In the genomic region with DNA sequence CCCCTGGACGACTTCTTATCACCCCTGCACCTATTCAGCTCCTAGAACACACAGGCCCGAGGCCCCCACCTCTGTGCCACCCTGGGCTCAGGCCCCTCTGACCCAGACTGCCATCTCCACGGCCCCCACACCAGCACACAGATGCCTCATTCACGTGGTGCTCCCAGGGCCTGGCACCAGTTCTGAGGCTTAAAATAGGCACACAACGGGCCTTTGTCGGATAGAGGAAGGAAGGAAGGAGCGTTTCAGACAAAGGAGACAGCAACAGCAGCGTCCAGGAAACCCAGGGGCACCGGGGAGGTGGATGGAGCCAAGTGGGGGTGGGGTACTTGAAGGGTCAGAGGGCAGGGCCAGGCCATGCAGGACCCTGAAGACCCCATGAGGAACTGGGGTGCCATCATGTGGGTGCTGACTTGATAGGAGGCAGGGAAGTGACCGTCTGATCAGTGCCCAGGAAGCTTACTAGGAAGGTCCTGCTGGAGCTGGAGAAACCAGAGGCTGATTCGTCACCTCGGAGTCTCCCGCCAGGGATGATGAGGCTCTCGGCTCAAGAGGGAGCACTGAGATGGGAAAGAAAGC, we compare ENCODE assay signal across 13 cellular contexts. TPM values are rescaled to one million over a fixed set of nuclear protein-coding genes. Genes with fewer than 3 reads are reported as not detected.
A peak's percentile ranks its signal among the peaks of the same experiment; 100 is the strongest.
DNase-seq lines count a peak whose midpoint lies in the region; ATAC-seq and TF ChIP-seq lines count a peak whose summit lies in the region.
"Had no signal": no experiment of that assay in that cellular context is flagged by ENCODE, and none has a peak within 500 bp of the region (broad histone marks: within the 10 kb centered on the region; RNA-seq: fewer than 3 reads in every experiment).

No MANE protein-coding gene starts in this region.

- H3K23ac ChIP-seq in trophoblast cell (ENCODE audit: low read length), result no peak overlapping the region

- WGBS in mesodermal cell (ENCODE audit: insufficient coverage in 2 of 2), 2 experiments, result 76 to 83% methylated on average over 12 to 13 of the region's 14 CpGs
- WGBS in upper lobe of left lung, 2 donors, result 24 to 29% methylated on average over 14 of the region's 14 CpGs
- WGBS in trophoblast cell (ENCODE audit: extremely low coverage, insufficient coverage, insufficient read length), result no CpG with 5 or more reads among the region's 14 CpGs

- H3K9me3 ChIP-seq in mesodermal cell (ENCODE audit: control insufficient read depth, low read length) (no peaks in the 10 kb centered on the region), upper lobe of left lung (no peaks in the 10 kb centered on the region), trophoblast cell (ENCODE audit: insufficient read depth, low read depth, low read length) (no peaks in the 10 kb centered on the region)

- H2BK12ac ChIP-seq in trophoblast cell (ENCODE audit: low read length), result no peak overlapping the region

- H2BK120ac ChIP-seq in trophoblast cell (ENCODE audit: insufficient read depth, low read length, poor library complexity), result no peak overlapping the region

- no peaks in the 10 kb centered on the region for H3K79me1 ChIP-seq in trophoblast cell (ENCODE audit: low read length)

- no peak overlapping the region for H3K4me2 ChIP-seq in trophoblast cell (ENCODE audit: low read length)

- H3K9ac ChIP-seq in trophoblast cell (ENCODE audit: low read length), result no peak overlapping the region

- H3K9me3 Mint-ChIP-seq in T-helper 1 cell treated with Interleukin-12 subunit alpha and Interleukin-12 subunit beta and Interleukin-4 antibody, amounts not matched to agents 30 μg/mL and 1 μg/mL, for 36 hours, result no peaks in the 10 kb centered on the region
- H3K9me3 Mint-ChIP-seq in endothelial cell (ENCODE audit: unreplicated experiment), result no peaks in the 10 kb centered on the region
- no peaks in the 10 kb centered on the region for H3K9me3 Mint-ChIP-seq in activated T-helper 17 cell treated with anti-CD3 and anti-CD28 coated beads, Interleukin-2, amount 50 U/mL, for 72 hours

- H4K91ac ChIP-seq in trophoblast cell (ENCODE audit: low read depth, low read length), result no peak overlapping the region

- ATAC-seq in upper lobe of left lung (ENCODE audit: low FRiP score in 2 of 2), result peak in 1 of 2 donors; percentile 50
- no peak for ATAC-seq in HG03139 (IDR thresholded peaks at IDR 0.05; ENCODE audit: unreplicated experiment)
- no peak for ATAC-seq in activated T-helper 17 cell treated with anti-CD3 and anti-CD28 coated beads, Interleukin-2, amount 50 U/mL, for 72 hours (replicated peaks)
- ATAC-seq: left colon had no signal

- DNase-seq in T-helper 1 cell (no peak), endothelial cell (ENCODE audit: low spot score) (peak; percentile 11), upper lobe of left lung (peak in 1 of 2 donors; percentile 28), trophoblast cell (no peak)
- DNase-seq: activated gamma-delta T cell, left colon, NCI-H748 treated with DMSO at 0.1 percent for 48 hours had no signal

- no peak overlapping the region for H3K18ac ChIP-seq in trophoblast cell (ENCODE audit: low read length)

- peak overlapping the region; percentile 28 for H3K4me3 Mint-ChIP-seq in T-helper 1 cell treated with Interleukin-12 subunit alpha and Interleukin-12 subunit beta and Interleukin-4 antibody, amounts not matched to agents 30 μg/mL and 1 μg/mL, for 36 hours
- H3K4me3 Mint-ChIP-seq in endothelial cell (ENCODE audit: unreplicated experiment), result no peak overlapping the region
- no peak overlapping the region for H3K4me3 Mint-ChIP-seq in activated T-helper 17 cell treated with anti-CD3 and anti-CD28 coated beads, Interleukin-2, amount 50 U/mL, for 72 hours

- no peak overlapping the region for H3K4me3 ChIP-seq in mesodermal cell (ENCODE audit: extremely low read depth, insufficient read depth, low read length, poor library complexity, severe bottlenecking)
- H3K4me3 ChIP-seq in upper lobe of left lung, result no peak overlapping the region
- H3K4me3 ChIP-seq in trophoblast cell (ENCODE audit: low read depth, low read length), result no peak overlapping the region

- H3K36me3 Mint-ChIP-seq in T-helper 1 cell treated with Interleukin-12 subunit alpha and Interleukin-12 subunit beta and Interleukin-4 antibody, amounts not matched to agents 30 μg/mL and 1 μg/mL, for 36 hours (ENCODE audit: low read depth), result no peaks in the 10 kb centered on the region
- H3K36me3 Mint-ChIP-seq in endothelial cell (ENCODE audit: low read depth, unreplicated experiment), result no peaks in the 10 kb centered on the region
- no peaks in the 10 kb centered on the region for H3K36me3 Mint-ChIP-seq in activated T-helper 17 cell treated with anti-CD3 and anti-CD28 coated beads, Interleukin-2, amount 50 U/mL, for 72 hours (ENCODE audit: low read depth)

- no peaks in the 10 kb centered on the region for H3K27me3 ChIP-seq in upper lobe of left lung
- H3K27me3 ChIP-seq in trophoblast cell (ENCODE audit: insufficient read depth, low read length), result no peaks in the 10 kb centered on the region

- no peak overlapping the region for H2AFZ ChIP-seq in trophoblast cell (ENCODE audit: insufficient read depth, low read length, poor library complexity)

- no peaks in the 10 kb centered on the region for H3K4me1 Mint-ChIP-seq in T-helper 1 cell treated with Interleukin-12 subunit alpha and Interleukin-12 subunit beta and Interleukin-4 antibody, amounts not matched to agents 30 μg/mL and 1 μg/mL, for 36 hours (ENCODE audit: low read depth)
- peaks cover 26% of the 10 kb centered on the region for H3K4me1 Mint-ChIP-seq in endothelial cell (ENCODE audit: unreplicated experiment)
- peaks cover 8% of the 10 kb centered on the region for H3K4me1 Mint-ChIP-seq in activated T-helper 17 cell treated with anti-CD3 and anti-CD28 coated beads, Interleukin-2, amount 50 U/mL, for 72 hours

- H3K4ac ChIP-seq in trophoblast cell (ENCODE audit: low read depth, low read length), result no peak overlapping the region

- no peak for TF ChIP-seq EP300 in upper lobe of left lung (IDR thresholded peaks at IDR 0.05)

- no peak overlapping the region for H3K27ac Mint-ChIP-seq in T-helper 1 cell treated with Interleukin-12 subunit alpha and Interleukin-12 subunit beta and Interleukin-4 antibody, amounts not matched to agents 30 μg/mL and 1 μg/mL, for 36 hours
- H3K27ac Mint-ChIP-seq in endothelial cell (ENCODE audit: unreplicated experiment), result peak overlapping the region; percentile 78
- H3K27ac Mint-ChIP-seq in activated T-helper 17 cell treated with anti-CD3 and anti-CD28 coated beads, Interleukin-2, amount 50 U/mL, for 72 hours, result no peak overlapping the region

- no peak overlapping the region for H4K8ac ChIP-seq in trophoblast cell (ENCODE audit: low read depth, low read length)

- no peak for TF ChIP-seq CTCF in endothelial cell (IDR thresholded peaks at IDR 0.05; ENCODE audit: unreplicated experiment)
- TF ChIP-seq CTCF in upper lobe of left lung (IDR thresholded peaks at IDR 0.05), result no peak

- peak overlapping the region; percentile 41 for H3K27ac ChIP-seq in mesodermal cell (ENCODE audit: low read depth, low read length, severe bottlenecking)
- peak overlapping the region; percentile 43 to 78 (median 67) for H3K27ac ChIP-seq in upper lobe of left lung
- no peak overlapping the region for H3K27ac ChIP-seq in trophoblast cell (ENCODE audit: low read depth, low read length)
- H3K27ac ChIP-seq: 22Rv1, epithelial cell of prostate had no signal

- no peak overlapping the region for H4K12ac ChIP-seq in trophoblast cell (ENCODE audit: low read depth, low read length)

- H3K36me3 ChIP-seq in mesodermal cell (ENCODE audit: control insufficient read depth, insufficient read depth, low read length) (no peaks in the 10 kb centered on the region), upper lobe of left lung (no peaks in the 10 kb centered on the region), trophoblast cell (ENCODE audit: control insufficient read depth in 1 of 2, insufficient read depth in 2 of 2, low read length in 2 of 2) (no peaks in the 10 kb centered on the region)

- H3K79me2 ChIP-seq in trophoblast cell (ENCODE audit: control insufficient read depth, insufficient read depth, low read length, poor library complexity), result no peaks in the 10 kb centered on the region

- H2BK5ac ChIP-seq in trophoblast cell (ENCODE audit: low read depth, low read length, poor library complexity), result no peak overlapping the region

- peaks cover 6% of the 10 kb centered on the region for H3K4me1 ChIP-seq in mesodermal cell (ENCODE audit: control insufficient read depth, insufficient read depth, low read length, poor library complexity, severe bottlenecking)
- H3K4me1 ChIP-seq in upper lobe of left lung, result peaks cover 7 to 26% (median 13%) of the 10 kb centered on the region in 4 donors
- H3K4me1 ChIP-seq in trophoblast cell (ENCODE audit: control insufficient read depth in 1 of 2, insufficient read depth in 2 of 2, low read length in 2 of 2), result no peaks in the 10 kb centered on the region

- no peaks in the 10 kb centered on the region for H3K27me3 Mint-ChIP-seq in T-helper 1 cell treated with Interleukin-12 subunit alpha and Interleukin-12 subunit beta and Interleukin-4 antibody, amounts not matched to agents 30 μg/mL and 1 μg/mL, for 36 hours (ENCODE audit: low read depth)
- no peaks in the 10 kb centered on the region for H3K27me3 Mint-ChIP-seq in endothelial cell (ENCODE audit: unreplicated experiment)
- no peaks in the 10 kb centered on the region for H3K27me3 Mint-ChIP-seq in activated T-helper 17 cell treated with anti-CD3 and anti-CD28 coated beads, Interleukin-2, amount 50 U/mL, for 72 hours

- no peak for TF ChIP-seq POLR2A in upper lobe of left lung (IDR thresholded peaks at IDR 0.05)

- no peak overlapping the region for H2AK5ac ChIP-seq in trophoblast cell (ENCODE audit: low read length)

- H3K14ac ChIP-seq in trophoblast cell (ENCODE audit: low read length), result no peak overlapping the region

RNA-seq across cellular contexts. Expression of a gene that starts 7.1 kb away (rescaled TPM):
- total RNA-seq in endothelial cell (ENCODE audit: unreplicated experiment), result 7.7 TPM
- 6.0 TPM for polyA plus RNA-seq in mesodermal cell (2013, experiment 1 of 2)
- 3.7 TPM for polyA plus RNA-seq in mesodermal cell (2013, experiment 2 of 2)
- total RNA-seq in upper lobe of left lung, result 1 to 10 TPM; 3.5 to 7.7 (median 7.1) TPM
- 2.2 and 2.4 TPM in 2 replicates for polyA plus RNA-seq in trophoblast cell (2013)
- under 1 TPM in 1 of 2 donors, not detected in 1; 0.29 TPM for total RNA-seq in activated T-helper 17 cell treated with anti-CD3 and anti-CD28 coated beads, Interleukin-2, amount 50 U/mL, for 72 hours

RNA-seq across cellular contexts. Expression of a gene that starts 25.8 kb away (rescaled TPM):
- total RNA-seq in endothelial cell (ENCODE audit: unreplicated experiment), result 0.82 TPM
- polyA plus RNA-seq in mesodermal cell (2013, experiment 1 of 2), result 4.2 TPM
- 3.5 TPM for polyA plus RNA-seq in mesodermal cell (2013, experiment 2 of 2)
- 1 to 10 TPM in 1 of 6 donors, under 1 TPM in 2, not detected in 3; 0.15 to 1.3 (median 0.81) TPM for total RNA-seq in upper lobe of left lung
- polyA plus RNA-seq in trophoblast cell (2013), result 0.25 and 0.42 TPM in 2 replicates
- total RNA-seq in activated T-helper 17 cell treated with anti-CD3 and anti-CD28 coated beads, Interleukin-2, amount 50 U/mL, for 72 hours, result under 1 TPM in 1 of 2 donors, not detected in 1; 0.61 TPM

RNA-seq across cellular contexts. Expression of a gene that starts 44.4 kb away (rescaled TPM):
- 28.7 TPM for total RNA-seq in endothelial cell (ENCODE audit: unreplicated experiment)
- 22.7 TPM for polyA plus RNA-seq in mesodermal cell (2013, experiment 1 of 2)
- 16.6 TPM for polyA plus RNA-seq in mesodermal cell (2013, experiment 2 of 2)
- total RNA-seq in upper lobe of left lung, result 10 to 100 TPM; 12.6 to 48.2 (median 30.6) TPM
- polyA plus RNA-seq in trophoblast cell (2013), result 22.5 and 23.8 TPM in 2 replicates
- 10 to 100 TPM; 13.4 to 47.8 TPM for total RNA-seq in activated T-helper 17 cell treated with anti-CD3 and anti-CD28 coated beads, Interleukin-2, amount 50 U/mL, for 72 hours
